19 cellular contexts compared by ENCODE assay signal in the genomic region with DNA sequence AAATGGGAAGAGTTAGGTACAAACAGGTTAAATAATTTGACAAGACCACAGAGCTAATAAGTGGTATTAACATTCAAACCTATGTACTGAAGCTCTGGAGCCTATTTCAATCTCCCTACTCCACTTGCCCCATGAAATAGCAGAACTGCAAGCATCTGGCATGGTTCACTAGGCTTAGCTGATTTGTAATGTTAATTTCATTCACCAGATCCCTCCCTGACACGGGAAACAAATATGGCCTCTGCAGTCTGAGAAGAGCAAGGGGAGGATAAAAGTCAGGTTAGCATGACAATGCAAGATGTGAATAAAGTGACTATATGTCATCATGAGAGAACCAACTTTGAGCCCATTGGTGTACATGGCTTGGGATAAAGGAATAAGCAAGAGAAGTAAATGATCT.
DNase-seq lines count a peak whose midpoint lies in the region; ATAC-seq and TF ChIP-seq lines count a peak whose summit lies in the region.
"Had no signal": no experiment of that assay in that cellular context is flagged by ENCODE, and none has a peak within 500 bp of the region (broad histone marks: within the 10 kb centered on the region; RNA-seq: fewer than 3 reads in every experiment).

No MANE protein-coding gene starts in this region.

- H3K79me2 ChIP-seq in GM23338 (replicated peaks; ENCODE audit: insufficient read depth): no peaks in the 10 kb centered on the region

- no peaks in the 10 kb centered on the region for H3K27me3 Mint-ChIP-seq in GM23338 (ENCODE audit: insufficient read depth, low read depth, poor library complexity)
- peaks cover 5% of the 10 kb centered on the region for H3K27me3 Mint-ChIP-seq in chondrocyte (ENCODE audit: low read depth)
- H3K27me3 Mint-ChIP-seq: CD8-positive, alpha-beta memory T cell; IgD-negative memory B cell had no signal

- no peaks in the 10 kb centered on the region for H3K9me3 ChIP-seq in NT2/D1 (ENCODE audit: insufficient read depth, low read length)
- H3K9me3 ChIP-seq: BE2C had no signal

- H3K36me3 Mint-ChIP-seq in GM23338 (ENCODE audit: low read depth): no peaks in the 10 kb centered on the region
- H3K36me3 Mint-ChIP-seq in chondrocyte (ENCODE audit: low read depth): no peaks in the 10 kb centered on the region
- H3K36me3 Mint-ChIP-seq: CD4-positive, CD25-positive, alpha-beta regulatory T cell; CD8-positive, alpha-beta memory T cell; IgD-negative memory B cell had no signal

- no peaks in the 10 kb centered on the region for H3K36me3 ChIP-seq in GM23338 (ENCODE audit: insufficient read depth)
- no peaks in the 10 kb centered on the region for H3K36me3 ChIP-seq in NT2/D1 (ENCODE audit: insufficient read depth, insufficient read length, low read length)
- H3K36me3 ChIP-seq: BE2C had no signal

- H3K27ac Mint-ChIP-seq in GM23338 (peak overlapping the region; percentile 14; the same call in 1 of the 2 replicates), chondrocyte (ENCODE audit: unreplicated experiment) (no peak overlapping the region)
- H3K27ac Mint-ChIP-seq: CD4-positive, CD25-positive, alpha-beta regulatory T cell; CD8-positive, alpha-beta memory T cell; IgD-negative memory B cell had no signal

- DNase-seq in GM23338 (ENCODE audit: low spot score) (peak; percentile 54), NT2/D1 (ENCODE audit: low read depth, low spot score) (peak; percentile 36), iPS-NIHi11 (ENCODE audit: low spot score) (peak; percentile 11), renal cortical epithelial cell (ENCODE audit: low read depth) (peak; percentile 35), chondrocyte (ENCODE audit: low spot score) (no peak)
- DNase-seq: ACHN; BE2C; C1 segment of cervical spinal cord; CD4-positive, CD25-positive, alpha-beta regulatory T cell; CD8-positive, alpha-beta memory T cell; COR-L47; DMS79 treated with DMSO at 0.1 percent for 48 hours; GF-D8; HCEC 1CT; KBM-7 had no signal

- peaks cover 3% of the 10 kb centered on the region; the same call in 1 of the 2 replicates for H3K4me1 ChIP-seq in GM23338 (ENCODE audit: insufficient read depth)
- H3K4me1 ChIP-seq in NT2/D1 (ENCODE audit: insufficient read depth, insufficient read length): no peaks in the 10 kb centered on the region
- H3K4me1 ChIP-seq: BE2C had no signal

- H3K4me2 ChIP-seq in GM23338: no peak overlapping the region

- no peaks in the 10 kb centered on the region for H4K20me1 ChIP-seq in GM23338 (replicated peaks; ENCODE audit: insufficient read depth)

- peaks cover 2% of the 10 kb centered on the region for H3K9me2 ChIP-seq in GM23338 (ENCODE audit: insufficient read depth)

- no peaks in the 10 kb centered on the region for H3F3A ChIP-seq in GM23338 (replicated peaks; ENCODE audit: low read depth)

- H3K4me3 Mint-ChIP-seq in GM23338 (no peak overlapping the region), chondrocyte (ENCODE audit: unreplicated experiment) (no peak overlapping the region)
- H3K4me3 Mint-ChIP-seq: CD4-positive, CD25-positive, alpha-beta regulatory T cell; CD8-positive, alpha-beta memory T cell; IgD-negative memory B cell had no signal

- no peak overlapping the region for H3K9ac ChIP-seq in NT2/D1 (ENCODE audit: insufficient read length, low read depth)

- no peak overlapping the region for H2AFZ ChIP-seq in GM23338

- no peak overlapping the region for H3K4me3 ChIP-seq in GM23338
- no peak overlapping the region for H3K4me3 ChIP-seq in NT2/D1 (ENCODE audit: insufficient read length, low read depth)

- ATAC-seq in GM23338 (peak; percentile 67), HG03354 (IDR thresholded peaks at IDR 0.05; ENCODE audit: poor library complexity, severe bottlenecking, unreplicated experiment) (no peak), HG03457 (IDR thresholded peaks at IDR 0.05; ENCODE audit: unreplicated experiment) (no peak)
- ATAC-seq: HepG2 had no signal

- H3K4me1 Mint-ChIP-seq in GM23338: peaks cover 5% of the 10 kb centered on the region
- H3K4me1 Mint-ChIP-seq in chondrocyte (ENCODE audit: low read depth): no peaks in the 10 kb centered on the region
- H3K4me1 Mint-ChIP-seq: CD4-positive, CD25-positive, alpha-beta regulatory T cell; CD8-positive, alpha-beta memory T cell; IgD-negative memory B cell had no signal

- no peak for TF ChIP-seq CTCF in GM23338 (conservative IDR thresholded peaks at IDR 0.05; ENCODE audit: low read depth in 2 of 2)
- no peak for TF ChIP-seq CTCF in chondrocyte (IDR thresholded peaks at IDR 0.05)

- no peaks in the 10 kb centered on the region for H3K27me3 ChIP-seq in GM23338 (ENCODE audit: insufficient read depth)
- no peaks in the 10 kb centered on the region for H3K27me3 ChIP-seq in NT2/D1 (ENCODE audit: insufficient read depth, insufficient read length)
- H3K27me3 ChIP-seq: BE2C had no signal

- no peak overlapping the region for H3K27ac ChIP-seq in GM23338 (ENCODE audit: low read depth)

- no peaks in the 10 kb centered on the region for H3K9me3 Mint-ChIP-seq in GM23338
- H3K9me3 Mint-ChIP-seq in chondrocyte (ENCODE audit: low read depth): no peaks in the 10 kb centered on the region

TF ChIP-seq in GM23338, 12 proteins besides CTCF, POLR2A, EP300 and RAD21:
- TF ChIP-seq EZH2 (IDR thresholded peaks at IDR 0.05; ENCODE audit: low read depth, unreplicated experiment): no peak
- TF ChIP-seq POLR2AphosphoS5 (IDR thresholded peaks at IDR 0.05; ENCODE audit: low read depth): no peak
- TF ChIP-seq, protein P1, sequence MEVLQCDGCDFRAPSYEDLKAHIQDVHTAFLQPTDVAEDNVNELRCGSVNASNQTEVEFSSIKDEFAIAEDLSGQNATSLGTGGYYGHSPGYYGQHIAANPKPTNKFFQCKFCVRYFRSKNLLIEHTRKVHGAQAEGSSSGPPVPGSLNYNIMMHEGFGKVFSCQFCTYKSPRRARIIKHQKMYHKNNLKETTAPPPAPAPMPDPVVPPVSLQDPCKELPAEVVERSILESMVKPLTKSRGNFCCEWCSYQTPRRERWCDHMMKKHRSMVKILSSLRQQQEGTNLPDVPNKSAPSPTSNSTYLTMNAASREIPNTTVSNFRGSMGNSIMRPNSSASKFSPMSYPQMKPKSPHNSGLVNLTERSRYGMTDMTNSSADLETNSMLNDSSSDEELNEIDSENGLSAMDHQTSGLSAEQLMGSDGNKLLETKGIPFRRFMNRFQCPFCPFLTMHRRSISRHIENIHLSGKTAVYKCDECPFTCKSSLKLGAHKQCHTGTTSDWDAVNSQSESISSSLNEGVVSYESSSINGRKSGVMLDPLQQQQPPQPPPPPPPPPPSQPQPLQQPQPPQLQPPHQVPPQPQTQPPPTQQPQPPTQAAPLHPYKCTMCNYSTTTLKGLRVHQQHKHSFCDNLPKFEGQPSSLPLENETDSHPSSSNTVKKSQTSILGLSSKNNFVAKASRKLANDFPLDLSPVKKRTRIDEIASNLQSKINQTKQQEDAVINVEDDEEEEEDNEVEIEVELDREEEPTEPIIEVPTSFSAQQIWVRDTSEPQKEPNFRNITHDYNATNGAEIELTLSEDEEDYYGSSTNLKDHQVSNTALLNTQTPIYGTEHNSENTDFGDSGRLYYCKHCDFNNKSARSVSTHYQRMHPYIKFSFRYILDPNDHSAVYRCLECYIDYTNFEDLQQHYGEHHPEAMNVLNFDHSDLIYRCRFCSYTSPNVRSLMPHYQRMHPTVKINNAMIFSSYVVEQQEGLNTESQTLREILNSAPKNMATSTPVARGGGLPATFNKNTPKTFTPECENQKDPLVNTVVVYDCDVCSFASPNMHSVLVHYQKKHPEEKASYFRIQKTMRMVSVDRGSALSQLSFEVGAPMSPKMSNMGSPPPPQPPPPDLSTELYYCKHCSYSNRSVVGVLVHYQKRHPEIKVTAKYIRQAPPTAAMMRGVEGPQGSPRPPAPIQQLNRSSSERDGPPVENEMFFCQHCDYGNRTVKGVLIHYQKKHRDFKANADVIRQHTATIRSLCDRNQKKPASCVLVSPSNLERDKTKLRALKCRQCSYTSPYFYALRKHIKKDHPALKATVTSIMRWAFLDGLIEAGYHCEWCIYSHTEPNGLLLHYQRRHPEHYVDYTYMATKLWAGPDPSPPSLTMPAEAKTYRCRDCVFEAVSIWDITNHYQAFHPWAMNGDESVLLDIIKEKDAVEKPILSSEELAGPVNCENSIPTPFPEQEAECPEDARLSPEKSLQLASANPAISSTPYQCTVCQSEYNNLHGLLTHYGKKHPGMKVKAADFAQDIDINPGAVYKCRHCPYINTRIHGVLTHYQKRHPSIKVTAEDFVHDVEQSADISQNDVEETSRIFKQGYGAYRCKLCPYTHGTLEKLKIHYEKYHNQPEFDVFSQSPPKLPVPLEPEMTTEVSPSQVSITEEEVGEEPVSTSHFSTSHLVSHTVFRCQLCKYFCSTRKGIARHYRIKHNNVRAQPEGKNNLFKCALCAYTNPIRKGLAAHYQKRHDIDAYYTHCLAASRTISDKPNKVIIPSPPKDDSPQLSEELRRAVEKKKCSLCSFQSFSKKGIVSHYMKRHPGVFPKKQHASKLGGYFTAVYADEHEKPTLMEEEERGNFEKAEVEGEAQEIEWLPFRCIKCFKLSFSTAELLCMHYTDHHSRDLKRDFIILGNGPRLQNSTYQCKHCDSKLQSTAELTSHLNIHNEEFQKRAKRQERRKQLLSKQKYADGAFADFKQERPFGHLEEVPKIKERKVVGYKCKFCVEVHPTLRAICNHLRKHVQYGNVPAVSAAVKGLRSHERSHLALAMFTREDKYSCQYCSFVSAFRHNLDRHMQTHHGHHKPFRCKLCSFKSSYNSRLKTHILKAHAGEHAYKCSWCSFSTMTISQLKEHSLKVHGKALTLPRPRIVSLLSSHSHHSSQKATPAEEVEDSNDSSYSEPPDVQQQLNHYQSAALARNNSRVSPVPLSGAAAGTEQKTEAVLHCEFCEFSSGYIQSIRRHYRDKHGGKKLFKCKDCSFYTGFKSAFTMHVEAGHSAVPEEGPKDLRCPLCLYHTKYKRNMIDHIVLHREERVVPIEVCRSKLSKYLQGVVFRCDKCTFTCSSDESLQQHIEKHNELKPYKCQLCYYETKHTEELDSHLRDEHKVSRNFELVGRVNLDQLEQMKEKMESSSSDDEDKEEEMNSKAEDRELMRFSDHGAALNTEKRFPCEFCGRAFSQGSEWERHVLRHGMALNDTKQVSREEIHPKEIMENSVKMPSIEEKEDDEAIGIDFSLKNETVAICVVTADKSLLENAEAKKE (CRISPR knock-in tag; IDR thresholded peaks at IDR 0.05): peak; percentile 69; the same call in 1 of the 2 replicates
